8 cellular contexts compared by ENCODE assay signal in the genomic region with DNA sequence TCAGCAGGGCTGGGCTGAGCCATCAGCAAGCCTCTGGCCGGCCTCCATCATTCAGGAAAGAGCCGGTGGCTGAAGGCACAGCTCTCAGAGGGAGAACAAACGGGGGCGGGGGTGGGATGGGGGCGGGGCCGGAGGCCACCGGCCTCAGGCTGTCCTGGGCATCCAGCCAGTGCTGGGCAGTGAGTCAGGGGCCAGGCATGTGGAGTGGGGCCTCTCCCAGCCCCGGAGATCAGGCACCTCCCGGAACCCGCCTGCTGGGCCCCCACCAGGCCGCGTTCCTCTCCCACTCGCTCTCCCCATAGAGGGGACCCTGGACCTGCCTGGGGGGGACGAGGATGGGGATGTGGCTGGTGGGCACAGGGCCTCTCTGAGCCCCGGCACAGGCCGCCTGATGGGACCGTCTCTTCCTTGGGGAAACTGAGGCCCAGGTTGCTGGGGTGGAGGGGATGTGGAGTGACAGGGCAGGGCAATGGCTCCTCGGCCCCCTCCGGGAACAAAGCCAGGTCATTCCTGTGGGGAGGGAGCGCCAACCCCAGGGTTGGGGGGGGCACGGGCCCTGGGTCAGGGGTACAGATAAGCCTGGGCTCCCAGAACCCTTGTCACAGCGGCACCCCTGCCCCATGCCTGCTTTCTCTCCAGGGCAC. TPM values are rescaled to one million over a fixed set of nuclear protein-coding genes. Genes with fewer than 3 reads are reported as not detected.
A peak's percentile ranks its signal among the peaks of the same experiment; 100 is the strongest.
DNase-seq lines count a peak whose midpoint lies in the region; ATAC-seq, FAIRE-seq and TF ChIP-seq lines count a peak whose summit lies in the region.

No MANE protein-coding gene starts in this region.

- H3K9me3 Mint-ChIP-seq in astrocyte (ENCODE audit: unreplicated experiment) = no peaks in the 10 kb centered on the region

- H3K27me3 Mint-ChIP-seq in astrocyte (ENCODE audit: low read depth, unreplicated experiment) = no peaks in the 10 kb centered on the region

- no peak overlapping the region for H3K4me3 Mint-ChIP-seq in astrocyte (ENCODE audit: unreplicated experiment)

- H3K36me3 Mint-ChIP-seq in astrocyte (ENCODE audit: low read depth, unreplicated experiment) = peaks cover 2% of the 10 kb centered on the region

- H4K20me1 ChIP-seq in astrocyte (ENCODE audit: insufficient read depth, low read length) = no peaks in the 10 kb centered on the region

- H3K27ac ChIP-seq in astrocyte (ENCODE audit: low read depth, low read length) = peak overlapping the region; percentile 94
- peak overlapping the region; percentile 89 to 97 (median 92) for H3K27ac ChIP-seq in gastrocnemius medialis

- H3K36me3 ChIP-seq in astrocyte (ENCODE audit: insufficient read depth, low read length) = no peaks in the 10 kb centered on the region
- no peaks in the 10 kb centered on the region for H3K36me3 ChIP-seq in gastrocnemius medialis

- H3K4me2 ChIP-seq in astrocyte (ENCODE audit: low read length) = peak overlapping the region; percentile 85

- no peak for TF ChIP-seq POLR2A in gastrocnemius medialis (IDR thresholded peaks at IDR 0.05)

- in situ Hi-C loops in gastrocnemius medialis (cut with MboI; ENCODE audit: low sequenced_read_pairs in 4 of 4) (no loop called here), GM13977 (cut with MboI; ENCODE audit: low pct_unique_long_range_greater_than_20kb, low sequenced_read_pairs, unreplicated experiment) (no loop called here)

- H3K27ac Mint-ChIP-seq in astrocyte (ENCODE audit: unreplicated experiment) = peak overlapping the region; percentile 87

- H3K27me3 ChIP-seq in astrocyte (ENCODE audit: insufficient read depth, low read length) (no peaks in the 10 kb centered on the region), gastrocnemius medialis (no peaks in the 10 kb centered on the region)

- H3K9me3 ChIP-seq in astrocyte (ENCODE audit: insufficient read depth, low read depth, low read length) = no peaks in the 10 kb centered on the region
- no peaks in the 10 kb centered on the region for H3K9me3 ChIP-seq in gastrocnemius medialis

- ATAC-seq in gastrocnemius medialis = peak; percentile 53 to 67

- FAIRE-seq in astrocyte (lab: Jason Lieb, UNC) = no peak

- intact Hi-C loops in gastrocnemius medialis (cut with DNase I; ENCODE audit: low total_unique reads) = loop anchor here (2.0 kb wide), 1 partner anchor 48 kb away; no protein-coding TSS in a partner anchor

- peak overlapping the region; percentile 49 for H2AFZ ChIP-seq in astrocyte (ENCODE audit: low read depth, low read length)

- TF ChIP-seq CTCF in astrocyte (IDR thresholded peaks at IDR 0.05; ENCODE audit: insufficient read depth, low read depth, low read length) (no peak), gastrocnemius medialis (IDR thresholded peaks at IDR 0.05 in 4 of 5, conservative IDR thresholded peaks at IDR 0.05 in 1 of 5) (no peak), GM13977 (IDR thresholded peaks at IDR 0.05; ENCODE audit: extremely low read depth, insufficient read depth, missing control alignments) (no peak)

- peak overlapping the region; percentile 87 for H3K9ac ChIP-seq in astrocyte (ENCODE audit: low read length)

- H3K4me1 ChIP-seq in astrocyte (ENCODE audit: insufficient read depth, low read length) = peaks cover 44% of the 10 kb centered on the region
- peaks cover 31 to 50% of the 10 kb centered on the region in 2 donors for H3K4me1 ChIP-seq in gastrocnemius medialis

- DNase-seq in 8988T (peak; percentile 51), HT1080 (ENCODE audit: low read depth) (peak; percentile 91), astrocyte (ENCODE audit: low read depth) (peak; percentile 83), hippocampal formation (lab: John Stamatoyannopoulos, UW) (peak; percentile 7 to 34), gastrocnemius medialis (peak; percentile 56 to 85), GM19238 (ENCODE audit: insufficient read length, low spot score) (no peak), GM13977 (ENCODE audit: low spot score) (no peak)
- no peak for DNase-seq in activated CD8-positive, alpha-beta memory T cell treated with anti-CD3 and anti-CD28 coated beads, Interleukin-2, amount 50 U/mL, for 4 hours

- H3K4me1 Mint-ChIP-seq in astrocyte (ENCODE audit: low read depth, unreplicated experiment) = peaks cover 17% of the 10 kb centered on the region

- H3K4me3 ChIP-seq in astrocyte (ENCODE audit: insufficient read depth, low read depth, low read length) (peak overlapping the region; percentile 40), gastrocnemius medialis (peak overlapping the region; percentile 20 to 44 (median 40))

- H3K79me2 ChIP-seq in astrocyte (ENCODE audit: insufficient read depth, low read length) = no peaks in the 10 kb centered on the region

RNA-seq across cellular contexts. Expression of gene SPC24, which starts 12.9 kb away (rescaled TPM):
- total RNA-seq in HT1080 (2014; rRNA removed; shearing (Covaris generic)) = 112 and 122 TPM in 2 replicates
- 43.7 and 48.0 TPM in 2 replicates for polyA plus RNA-seq in HT1080 (2015; cell fraction: cytosol; rRNA removed)
- 28.9 and 39.7 TPM in 2 replicates for polyA plus RNA-seq in HT1080 (2015; cell fraction: nucleus; rRNA removed)
- total RNA-seq in astrocyte (2.0 and 3.2 TPM in 2 replicates), gastrocnemius medialis (1 to 10 TPM in 1 of 4 donors, under 1 TPM in 1, not detected in 2; 0.55 to 1.6 TPM)

RNA-seq across cellular contexts. Expression of gene LDLR, which starts 53.4 kb away (rescaled TPM):
- 53.6 and 67.8 TPM in 2 replicates for total RNA-seq in HT1080 (2014; rRNA removed; shearing (Covaris generic))
- 24.2 and 28.5 TPM in 2 replicates for polyA plus RNA-seq in HT1080 (2015; cell fraction: cytosol; rRNA removed)
- polyA plus RNA-seq in HT1080 (2015; cell fraction: nucleus; rRNA removed) = 89.9 and 96.1 TPM in 2 replicates
- total RNA-seq in astrocyte = 120 and 153 TPM in 2 replicates
- 1 to 10 TPM; 1.2 to 6.0 (median 3.9) TPM for total RNA-seq in gastrocnemius medialis

RNA-seq across cellular contexts. Expression of gene KANK2, which starts 54.7 kb away (rescaled TPM):
- total RNA-seq in HT1080 (2014; rRNA removed; shearing (Covaris generic)) = 54.3 and 73.5 TPM in 2 replicates
- 33.1 and 44.0 TPM in 2 replicates for polyA plus RNA-seq in HT1080 (2015; cell fraction: cytosol; rRNA removed)
- polyA plus RNA-seq in HT1080 (2015; cell fraction: nucleus; rRNA removed) = 58.2 and 70.0 TPM in 2 replicates
- total RNA-seq in astrocyte (50.3 and 55.2 TPM in 2 replicates), gastrocnemius medialis (100 to 1,000 TPM in 3 of 4 donors, 10 to 100 TPM in 1; 37.7 to 192 (median 149) TPM)

Comparison
In these comparisons a context has a peak if more than half of its experiments do, and no peak if none do; other contexts are left out.
1. DNase-seq: peak in 8988T (single experiment), HT1080 (single experiment), astrocyte (single experiment), hippocampal formation (2 of 2) and gastrocnemius medialis (2 of 2); none in GM19238 (single experiment), activated CD8-positive, alpha-beta memory T cell treated with anti-CD3 and anti-CD28 coated beads, Interleukin-2, amount 50 U/mL, for 4 hours (single experiment) and GM13977 (single experiment).
2. RNA of gene SPC24, which starts 12.9 kb away (total RNA-seq): 112 to 122 TPM in HT1080; 2.0 to 3.2 TPM in astrocyte and 0.55 to 1.6 TPM in gastrocnemius medialis; every median in the first group is over 10 times any median in the second.